Comparison of ENCODE assay signal across 10 cellular contexts in the genomic region with DNA sequence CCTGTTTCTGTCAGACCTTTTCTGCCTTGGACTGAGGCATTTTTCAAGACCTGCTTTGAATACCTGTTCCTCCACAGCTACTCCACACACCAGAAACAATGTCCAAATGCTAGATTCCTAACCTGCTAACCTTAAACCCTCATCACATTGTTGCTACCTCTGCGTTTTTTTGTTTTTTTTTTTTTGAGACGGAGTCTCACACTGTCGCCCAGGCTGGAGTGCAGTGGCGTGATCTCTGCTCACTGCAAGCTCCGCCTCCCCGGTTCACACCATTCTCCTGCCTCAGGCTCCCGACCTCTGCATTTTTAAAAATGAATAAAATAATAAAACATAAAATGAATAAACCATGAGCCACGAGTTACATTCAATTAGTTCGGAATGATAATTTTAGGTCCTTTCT. TPM values are rescaled to one million over a fixed set of nuclear protein-coding genes. Genes with fewer than 3 reads are reported as not detected.
DNase-seq lines count a peak whose midpoint lies in the region; ATAC-seq and TF ChIP-seq lines count a peak whose summit lies in the region.
"Had no signal": no experiment of that assay in that cellular context is flagged by ENCODE, and none has a peak within 500 bp of the region (broad histone marks: within the 10 kb centered on the region; RNA-seq: fewer than 3 reads in every experiment).

No MANE protein-coding gene starts in this region.

- POLR2A ChIA-PET in activated naive CD8-positive, alpha-beta T cell treated with anti-CD3 and anti-CD28 coated beads, Interleukin-2, amount 10 ng/mL, durations not matched to agents 7 days and 5 days (lab: Charles Lee) = no interaction called here

- H3K14ac ChIP-seq in mesenchymal stem cell (ENCODE audit: low read length in 2 of 2) = no peak overlapping the region

- no peak overlapping the region for H2BK12ac ChIP-seq in mesenchymal stem cell (ENCODE audit: low read length in 2 of 2)

- H2BK5ac ChIP-seq in mesenchymal stem cell (ENCODE audit: low read depth, low read length, poor library complexity, severe bottlenecking) = no peak overlapping the region

- ATAC-seq in Right ventricle myocardium inferior (no peak), GM21381 (IDR thresholded peaks at IDR 0.05; ENCODE audit: unreplicated experiment) (no peak), GM21515 (IDR thresholded peaks at IDR 0.05; ENCODE audit: unreplicated experiment) (no peak)
- no peak for ATAC-seq in activated naive CD8-positive, alpha-beta T cell treated with anti-CD3 and anti-CD28 coated beads, Interleukin-2, amount 10 ng/mL, durations not matched to agents 7 days and 5 days (ENCODE audit: low read depth)

- H3K4me2 ChIP-seq in mesenchymal stem cell (ENCODE audit: low read length, poor library complexity, severe bottlenecking) = peak overlapping the region; percentile 57

- WGBS in mesenchymal stem cell = 77% methylated on average over 7 of the region's 9 CpGs

- peaks cover 6% of the 10 kb centered on the region for H3K36me3 ChIP-seq in left ventricle myocardium inferior
- peaks cover 0 to 5% of the 10 kb centered on the region in 2 experiments for H3K36me3 ChIP-seq in mesenchymal stem cell (ENCODE audit: control insufficient read depth in 1 of 2, insufficient read depth in 2 of 2, low read depth in 1 of 2, low read length in 2 of 2)
- H3K36me3 ChIP-seq in vagina = no peaks in the 10 kb centered on the region

- peak overlapping the region in 1 of 2 experiments; percentile 15 for H3K4ac ChIP-seq in mesenchymal stem cell (ENCODE audit: low read depth in 1 of 2, low read length in 2 of 2)

- intact Hi-C loops in left ventricle myocardium inferior (cut with micrococcal nuclease) (no loop called here), Right ventricle myocardium inferior (cut with DNase I) (loop anchor here (5.0 to 10.0 kb wide), 2 partner anchors 288 to 325 kb away; a partner anchor contains a TSS), vagina (cut with DNase I) (loop anchor here (10.0 kb wide), 1 partner anchor 98 kb away; a partner anchor contains a TSS)

- H3K9ac ChIP-seq in mesenchymal stem cell (ENCODE audit: low read length) = peak overlapping the region; percentile 95

- no peak overlapping the region for H3K18ac ChIP-seq in mesenchymal stem cell (ENCODE audit: low read depth in 1 of 2, low read length in 2 of 2)

- H3K23ac ChIP-seq in mesenchymal stem cell (ENCODE audit: low read length in 2 of 2) = no peak overlapping the region

- no peak for DNase-seq in left ventricle myocardium inferior
- no peak for DNase-seq in Right ventricle myocardium inferior (ENCODE audit: missing footprints)
- no peak for DNase-seq in activated naive CD8-positive, alpha-beta T cell treated with anti-CD3 and anti-CD28 coated beads, Interleukin-2, amount 10 ng/mL, durations not matched to agents 7 days and 5 days
- no peak for DNase-seq in mesenchymal stem cell
- DNase-seq in vagina (ENCODE audit: extremely low spot score in 2 of 2) = no peak
- DNase-seq in NCI-H2107 treated with DMSO at 0.1 percent for 48 hours (lab: John Stamatoyannopoulos, UW; ENCODE audit: unreplicated experiment) = no peak
- DNase-seq: DMS53, NCI-H1930 had no signal

- no peaks in the 10 kb centered on the region for H3K27me3 ChIP-seq in left ventricle myocardium inferior (ENCODE audit: low read depth)
- no peaks in the 10 kb centered on the region for H3K27me3 ChIP-seq in mesenchymal stem cell (ENCODE audit: control insufficient read depth in 1 of 2, insufficient read depth in 1 of 2, low read length in 2 of 2)
- H3K27me3 ChIP-seq in vagina = no peaks in the 10 kb centered on the region

- no peak overlapping the region for H4K91ac ChIP-seq in mesenchymal stem cell (ENCODE audit: low read length)

- no peaks in the 10 kb centered on the region for H3K9me3 ChIP-seq in left ventricle myocardium inferior (replicated peaks)
- no peaks in the 10 kb centered on the region for H3K9me3 ChIP-seq in mesenchymal stem cell (ENCODE audit: control insufficient read depth, low read length)
- no peaks in the 10 kb centered on the region for H3K9me3 ChIP-seq in vagina

- peaks cover 6% of the 10 kb centered on the region for H3K36me3 Mint-ChIP-seq in activated naive CD8-positive, alpha-beta T cell treated with anti-CD3 and anti-CD28 coated beads, Interleukin-2, amount 10 ng/mL, durations not matched to agents 7 days and 5 days

- TF ChIP-seq POLR2A in vagina (IDR thresholded peaks at IDR 0.05) = no peak

- H3K4me1 ChIP-seq in left ventricle myocardium inferior (peaks cover 61% of the 10 kb centered on the region), mesenchymal stem cell (ENCODE audit: control insufficient read depth, insufficient read depth, low read depth, low read length) (peaks cover 1% of the 10 kb centered on the region), vagina (peaks cover 25% of the 10 kb centered on the region)

- TF ChIP-seq CTCF in left ventricle myocardium inferior (IDR thresholded peaks at IDR 0.05; ENCODE audit: borderline replicate concordance) (no peak), vagina (IDR thresholded peaks at IDR 0.05) (no peak)

- no peak overlapping the region for H4K8ac ChIP-seq in mesenchymal stem cell (ENCODE audit: low read length)

- H2BK15ac ChIP-seq in mesenchymal stem cell (ENCODE audit: low read depth, poor library complexity, severe bottlenecking) = no peak overlapping the region

- peak overlapping the region; percentile 91 for H3K4me3 Mint-ChIP-seq in activated naive CD8-positive, alpha-beta T cell treated with anti-CD3 and anti-CD28 coated beads, Interleukin-2, amount 10 ng/mL, durations not matched to agents 7 days and 5 days

- H3K27ac ChIP-seq in left ventricle myocardium inferior (replicated peaks) (peak overlapping the region; percentile 93), mesenchymal stem cell (ENCODE audit: low read length, poor library complexity, severe bottlenecking) (no peak overlapping the region), vagina (peak overlapping the region; percentile 96)

- H3K79me1 ChIP-seq in mesenchymal stem cell (replicated peaks; ENCODE audit: low read length, poor library complexity, severe bottlenecking) = peaks cover 14% of the 10 kb centered on the region

- no peak overlapping the region for H2BK120ac ChIP-seq in mesenchymal stem cell (ENCODE audit: low read depth, low read length)

- H3K4me1 Mint-ChIP-seq in activated naive CD8-positive, alpha-beta T cell treated with anti-CD3 and anti-CD28 coated beads, Interleukin-2, amount 10 ng/mL, durations not matched to agents 7 days and 5 days = peaks cover 26% of the 10 kb centered on the region

- H3K27me3 Mint-ChIP-seq in activated naive CD8-positive, alpha-beta T cell treated with anti-CD3 and anti-CD28 coated beads, Interleukin-2, amount 10 ng/mL, durations not matched to agents 7 days and 5 days = no peaks in the 10 kb centered on the region

- H3K4me3 ChIP-seq in left ventricle myocardium inferior = peak overlapping the region; percentile 81
- peak overlapping the region in 1 of 2 experiments; percentile 93 for H3K4me3 ChIP-seq in mesenchymal stem cell (ENCODE audit: insufficient read depth in 1 of 2, low read depth in 1 of 2, low read length in 2 of 2)
- H3K4me3 ChIP-seq in vagina = peak overlapping the region; percentile 68 to 82

- H3K9me3 Mint-ChIP-seq in activated naive CD8-positive, alpha-beta T cell treated with anti-CD3 and anti-CD28 coated beads, Interleukin-2, amount 10 ng/mL, durations not matched to agents 7 days and 5 days = peaks cover 2% of the 10 kb centered on the region

- H2AK5ac ChIP-seq in mesenchymal stem cell (ENCODE audit: low read length, severe bottlenecking) = no peak overlapping the region

- H2AFZ ChIP-seq in mesenchymal stem cell (ENCODE audit: low read depth, low read length) = no peak overlapping the region

- peak overlapping the region; percentile 79 for H3K27ac Mint-ChIP-seq in activated naive CD8-positive, alpha-beta T cell treated with anti-CD3 and anti-CD28 coated beads, Interleukin-2, amount 10 ng/mL, durations not matched to agents 7 days and 5 days

RNA-seq across cellular contexts. Expression of a gene that starts 1.2 kb away (rescaled TPM):
- total RNA-seq in left ventricle myocardium inferior (76.4 TPM), Right ventricle myocardium inferior (79.4 TPM), vagina (36.8 TPM)
- total RNA-seq in activated naive CD8-positive, alpha-beta T cell treated with anti-CD3 and anti-CD28 coated beads, Interleukin-2, amount 10 ng/mL, durations not matched to agents 7 days and 5 days = 10 to 100 TPM; 45.3 to 46.0 TPM
- 42.2 TPM for polyA plus RNA-seq in mesenchymal stem cell (2013, experiment 1 of 2)
- polyA plus RNA-seq in mesenchymal stem cell (2013, experiment 2 of 2) = 44.0 TPM

RNA-seq across cellular contexts. Expression of a gene that starts 12.3 kb away (rescaled TPM):
- total RNA-seq in left ventricle myocardium inferior (69.1 TPM), Right ventricle myocardium inferior (70.1 TPM), vagina (18.9 TPM)
- total RNA-seq in activated naive CD8-positive, alpha-beta T cell treated with anti-CD3 and anti-CD28 coated beads, Interleukin-2, amount 10 ng/mL, durations not matched to agents 7 days and 5 days = 10 to 100 TPM; 18.5 to 19.9 TPM
- polyA plus RNA-seq in mesenchymal stem cell (2013, experiment 1 of 2) = 33.0 TPM
- 34.8 TPM for polyA plus RNA-seq in mesenchymal stem cell (2013, experiment 2 of 2)

RNA-seq across cellular contexts. Expression of a gene that starts 47.7 kb away (rescaled TPM):
- total RNA-seq in left ventricle myocardium inferior (26.5 TPM), Right ventricle myocardium inferior (10.9 TPM), vagina (6.6 TPM)
- 1 to 10 TPM in 1 of 2 experiments, under 1 TPM in 1; 0.99 to 1.3 TPM for total RNA-seq in activated naive CD8-positive, alpha-beta T cell treated with anti-CD3 and anti-CD28 coated beads, Interleukin-2, amount 10 ng/mL, durations not matched to agents 7 days and 5 days
- 0.12 TPM for polyA plus RNA-seq in mesenchymal stem cell (2013, experiment 1 of 2)
- 0.14 TPM for polyA plus RNA-seq in mesenchymal stem cell (2013, experiment 2 of 2)
